Comparison of ENCODE assay signal across 18 cellular contexts in the genomic region with DNA sequence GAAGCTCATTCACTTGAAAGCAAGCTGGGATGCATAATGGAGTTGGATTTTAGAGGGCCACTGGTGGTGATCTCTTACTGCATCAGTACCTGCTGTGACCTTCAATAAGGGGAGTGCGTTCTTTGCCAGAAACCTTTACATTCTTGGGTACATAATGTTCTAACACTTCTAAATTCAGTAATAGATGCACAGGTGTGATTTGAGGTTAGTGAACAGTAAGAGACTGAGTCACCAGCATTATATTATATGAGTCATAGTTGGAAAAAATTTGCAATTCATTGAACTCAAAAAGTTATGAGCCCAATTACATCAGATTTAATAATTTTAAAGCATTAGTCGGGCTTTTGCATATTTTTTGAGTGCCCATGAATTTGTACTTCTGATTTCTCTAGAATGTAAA.
"Had no signal": no experiment of that assay in that cellular context is flagged by ENCODE, and none has a peak within 500 bp of the region (broad histone marks: within the 10 kb centered on the region; RNA-seq: fewer than 3 reads in every experiment).

No MANE protein-coding gene starts in this region.

- H3K4me3 ChIP-seq: adrenal gland, dorsolateral prefrontal cortex, left lung, thyroid gland had no signal

- ATAC-seq: activated naive CD4-positive, alpha-beta T cell treated with anti-CD3 and anti-CD28 coated beads, Interleukin-2, amount 50 U/mL, for 72 hours; left lung had no signal

- H3K27ac ChIP-seq: adrenal gland, dorsolateral prefrontal cortex, left lung, thyroid gland had no signal

- FAIRE-seq: astrocyte, frontal cortex, keratinocyte, TTC549 had no signal

- H3K36me3 ChIP-seq: adrenal gland, left lung, thyroid gland had no signal

- H3K4me1 ChIP-seq: adrenal gland, left lung, thyroid gland had no signal

- H3K9me3 ChIP-seq: adrenal gland, left lung, thyroid gland had no signal

- DNase-seq: activated CD4-positive, alpha-beta T cell treated with anti-CD3 and anti-CD28 coated beads, Interleukin-2, amount 50 U/mL, for 4 hours; activated gamma-delta T cell treated with Interleukin-2 at 50 U/mL for 16 hours; activated T-cell treated with anti-CD3 and anti-CD28 coated beads for 4 hours; adrenal gland; dorsolateral prefrontal cortex; left lung; midbrain; nucleus accumbens; posterior cingulate gyrus; stimulated activated CD4-positive, alpha-beta T cell treated with anti-CD3 and anti-CD28 coated beads, Interleukin-12 subunit alpha, Interleukin-12 subunit beta, amount 100 ng/mL, for 4 hours; stimulated activated CD4-positive, alpha-beta T cell treated with anti-CD3 and anti-CD28 coated beads, Interleukin-1b, Interleukin-23, amount 100 ng/mL, for 48 hours; stimulated activated naive CD4-positive, alpha-beta T cell treated with Interleukin-2 at 50 U/mL for 16 hours; thyroid gland had no signal

- H3K27me3 ChIP-seq: adrenal gland, dorsolateral prefrontal cortex, left lung, thyroid gland had no signal
